ENCODE assay signal across 40 cellular contexts in genomic region chr3:158678687-158679086, GRCh38. TPM values are rescaled to one million over a fixed set of nuclear protein-coding genes. Genes with fewer than 3 reads are reported as not detected.
"Had no signal": no experiment of that assay in that cellular context is flagged by ENCODE, and none has a peak within 500 bp of the region (broad histone marks: within the 10 kb centered on the region; RNA-seq: fewer than 3 reads in every experiment).

No MANE protein-coding gene starts in this region.

- H3K9me3 ChIP-seq: ascending aorta had no signal

- DNase-seq: activated CD4-positive, alpha-beta memory T cell treated with anti-CD3 and anti-CD28 coated beads, Interleukin-2, amount 10 ng/mL, durations not matched to agents 7 days and 5 days; activated CD4-positive, alpha-beta T cell treated with anti-CD3 and anti-CD28 coated beads for 1 hour; activated CD4-positive, alpha-beta T cell treated with anti-CD3 and anti-CD28 coated beads for 36 hours; activated CD4-positive, alpha-beta T cell treated with anti-CD3 and anti-CD28 coated beads for 48 hours; activated CD4-positive, alpha-beta T cell treated with anti-CD3 and anti-CD28 coated beads, Interleukin-2, amount 10 ng/mL, durations not matched to agents 7 days and 5 days; activated CD4-positive, alpha-beta T cell treated with anti-CD3 and anti-CD28 coated beads, Interleukin-2, amount 50 U/mL, for 48 hours; activated CD4-positive, CD25-positive, alpha-beta regulatory T cell; activated CD8-positive, alpha-beta memory T cell treated with anti-CD3 and anti-CD28 coated beads for 24 hours; activated CD8-positive, alpha-beta memory T cell treated with anti-CD3 and anti-CD28 coated beads, Interleukin-2, amount 10 ng/mL, durations not matched to agents 7 days and 5 days; activated CD8-positive, alpha-beta memory T cell treated with anti-CD3 and anti-CD28 coated beads, Interleukin-2, amount 50 U/mL, for 48 hours; activated CD8-positive, alpha-beta T cell treated with anti-CD3 and anti-CD28 coated beads, Interleukin-2, amount 10 ng/mL, durations not matched to agents 7 days and 5 days; activated effector memory CD4-positive, alpha-beta T cell treated with Interleukin-2 at 50 U/mL for 16 hours; activated gamma-delta T cell; activated naive CD4-positive, alpha-beta T cell treated with anti-CD3 and anti-CD28 coated beads, Interleukin-2, amount 10 ng/mL, durations not matched to agents 7 days and 5 days; activated naive CD4-positive, alpha-beta T cell treated with Interleukin-2 at 50 U/mL for 16 hours; activated naive CD8-positive, alpha-beta T cell treated with anti-CD3 and anti-CD28 coated beads, Interleukin-2, amount 10 ng/mL, durations not matched to agents 7 days and 5 days; activated naive CD8-positive, alpha-beta T cell treated with anti-CD3 and anti-CD28 coated beads, Interleukin-2, amount 50 U/mL, for 24 hours; activated T-cell treated with anti-CD3 and anti-CD28 coated beads, Interleukin-2, amount 50 U/mL, for 24 hours; activated T-cell treated with anti-CD3 and anti-CD28 coated beads, Interleukin-2, amount 50 U/mL, for 48 hours; amygdala; anterior cingulate cortex; caudate nucleus; cerebellar nuclear complex; T-helper 1 cell; T-helper 2 cell; T-helper 9 cell; WERI-Rb-1 had no signal

- H3K4me3 Mint-ChIP-seq: activated CD4-positive, alpha-beta memory T cell treated with anti-CD3 and anti-CD28 coated beads, Interleukin-2, amount 10 ng/mL, durations not matched to agents 7 days and 5 days; activated CD4-positive, alpha-beta T cell treated with anti-CD3 and anti-CD28 coated beads for 36 hours; activated CD4-positive, alpha-beta T cell treated with anti-CD3 and anti-CD28 coated beads, Interleukin-2, amount 10 ng/mL, durations not matched to agents 7 days and 5 days; activated CD8-positive, alpha-beta memory T cell treated with anti-CD3 and anti-CD28 coated beads, Interleukin-2, amount 10 ng/mL, durations not matched to agents 7 days and 5 days; activated CD8-positive, alpha-beta T cell treated with anti-CD3 and anti-CD28 coated beads, Interleukin-2, amount 10 ng/mL, durations not matched to agents 7 days and 5 days; activated naive CD4-positive, alpha-beta T cell treated with anti-CD3 and anti-CD28 coated beads, Interleukin-2, amount 10 ng/mL, durations not matched to agents 7 days and 5 days; activated naive CD4-positive, alpha-beta T cell treated with anti-CD3 and anti-CD28 coated beads, Interleukin-2, amount 50 U/mL, for 24 hours; activated naive CD8-positive, alpha-beta T cell; activated naive CD8-positive, alpha-beta T cell treated with anti-CD3 and anti-CD28 coated beads, Interleukin-2, amount 10 ng/mL, durations not matched to agents 7 days and 5 days; activated naive CD8-positive, alpha-beta T cell treated with anti-CD3 and anti-CD28 coated beads, Interleukin-2, amount 50 U/mL, for 24 hours; activated T-cell treated with anti-CD3 and anti-CD28 coated beads, Interleukin-2, amount 50 U/mL, for 24 hours; brain; central memory CD8-positive, alpha-beta T cell; T-helper 1 cell treated with Interleukin-12 subunit alpha and Interleukin-12 subunit beta and Interleukin-4 antibody, amounts not matched to agents 30 μg/mL and 1 μg/mL, for 36 hours; T-helper 2 cell treated with Interferon-gamma antibody and Interleukin-4, amounts not matched to agents 5 μg/mL and 100 μg/mL, for 36 hours; WTC11 had no signal

- H3K4me3 ChIP-seq: ascending aorta, cardiac muscle cell had no signal

- H3K27me3 Mint-ChIP-seq: activated CD4-positive, alpha-beta memory T cell treated with anti-CD3 and anti-CD28 coated beads, Interleukin-2, amount 10 ng/mL, durations not matched to agents 7 days and 5 days; activated CD4-positive, alpha-beta T cell treated with anti-CD3 and anti-CD28 coated beads for 36 hours; activated CD4-positive, alpha-beta T cell treated with anti-CD3 and anti-CD28 coated beads, Interleukin-2, amount 10 ng/mL, durations not matched to agents 7 days and 5 days; activated CD8-positive, alpha-beta memory T cell treated with anti-CD3 and anti-CD28 coated beads, Interleukin-2, amount 10 ng/mL, durations not matched to agents 7 days and 5 days; activated naive CD4-positive, alpha-beta T cell treated with anti-CD3 and anti-CD28 coated beads, Interleukin-2, amount 10 ng/mL, durations not matched to agents 7 days and 5 days; activated naive CD4-positive, alpha-beta T cell treated with anti-CD3 and anti-CD28 coated beads, Interleukin-2, amount 50 U/mL, for 24 hours; activated naive CD8-positive, alpha-beta T cell; activated naive CD8-positive, alpha-beta T cell treated with anti-CD3 and anti-CD28 coated beads, Interleukin-2, amount 10 ng/mL, durations not matched to agents 7 days and 5 days; activated naive CD8-positive, alpha-beta T cell treated with anti-CD3 and anti-CD28 coated beads, Interleukin-2, amount 50 U/mL, for 24 hours; activated T-cell treated with anti-CD3 and anti-CD28 coated beads, Interleukin-2, amount 50 U/mL, for 24 hours; brain; central memory CD8-positive, alpha-beta T cell had no signal

- ATAC-seq: activated CD4-positive, alpha-beta T cell treated with anti-CD3 and anti-CD28 coated beads for 36 hours; activated CD4-positive, CD25-positive, alpha-beta regulatory T cell treated with anti-CD3 and anti-CD28 coated beads, Interleukin-2, amount 50 U/mL, for 24 hours; activated CD8-positive, alpha-beta memory T cell treated with anti-CD3 and anti-CD28 coated beads, Interleukin-2, amount 10 ng/mL, durations not matched to agents 7 days and 5 days; activated CD8-positive, alpha-beta T cell treated with anti-CD3 and anti-CD28 coated beads, Interleukin-2, amount 10 ng/mL, durations not matched to agents 7 days and 5 days; activated naive CD8-positive, alpha-beta T cell treated with anti-CD3 and anti-CD28 coated beads, Interleukin-2, amount 50 U/mL, for 24 hours; WTC11 had no signal

- H3K4me1 Mint-ChIP-seq: activated CD8-positive, alpha-beta memory T cell treated with anti-CD3 and anti-CD28 coated beads, Interleukin-2, amount 10 ng/mL, durations not matched to agents 7 days and 5 days; activated naive CD8-positive, alpha-beta T cell treated with anti-CD3 and anti-CD28 coated beads, Interleukin-2, amount 50 U/mL, for 24 hours; brain; central memory CD8-positive, alpha-beta T cell; WTC11 had no signal

- FAIRE-seq: bronchial epithelial cell, TTC549 had no signal

- H3K27ac Mint-ChIP-seq: activated CD4-positive, alpha-beta memory T cell treated with anti-CD3 and anti-CD28 coated beads, Interleukin-2, amount 10 ng/mL, durations not matched to agents 7 days and 5 days; activated CD4-positive, alpha-beta T cell treated with anti-CD3 and anti-CD28 coated beads for 36 hours; activated CD4-positive, alpha-beta T cell treated with anti-CD3 and anti-CD28 coated beads, Interleukin-2, amount 10 ng/mL, durations not matched to agents 7 days and 5 days; activated CD8-positive, alpha-beta memory T cell treated with anti-CD3 and anti-CD28 coated beads, Interleukin-2, amount 10 ng/mL, durations not matched to agents 7 days and 5 days; activated CD8-positive, alpha-beta T cell treated with anti-CD3 and anti-CD28 coated beads, Interleukin-2, amount 10 ng/mL, durations not matched to agents 7 days and 5 days; activated naive CD4-positive, alpha-beta T cell treated with anti-CD3 and anti-CD28 coated beads, Interleukin-2, amount 10 ng/mL, durations not matched to agents 7 days and 5 days; activated naive CD8-positive, alpha-beta T cell; activated naive CD8-positive, alpha-beta T cell treated with anti-CD3 and anti-CD28 coated beads, Interleukin-2, amount 10 ng/mL, durations not matched to agents 7 days and 5 days; activated naive CD8-positive, alpha-beta T cell treated with anti-CD3 and anti-CD28 coated beads, Interleukin-2, amount 50 U/mL, for 24 hours; activated T-cell treated with anti-CD3 and anti-CD28 coated beads, Interleukin-2, amount 50 U/mL, for 24 hours; activated T-helper 2 cell treated with anti-CD3 and anti-CD28 coated beads, Interferon-gamma antibody, Interleukin-2, Interleukin-4, amounts not matched to agents 10 μg/mL and 5 μg/mL and 100 μg/mL, durations not matched to agents 14 hours and 24 hours and 36 hours; brain; T-helper 1 cell treated with Interleukin-12 subunit alpha and Interleukin-12 subunit beta and Interleukin-4 antibody, amounts not matched to agents 30 μg/mL and 1 μg/mL, for 36 hours; T-helper 2 cell treated with Interferon-gamma antibody and Interleukin-4, amounts not matched to agents 5 μg/mL and 100 μg/mL, for 36 hours; WTC11 had no signal

- H3K4me1 ChIP-seq: ascending aorta had no signal

- H3K9me3 Mint-ChIP-seq: activated CD4-positive, alpha-beta memory T cell treated with anti-CD3 and anti-CD28 coated beads, Interleukin-2, amount 10 ng/mL, durations not matched to agents 7 days and 5 days; activated CD4-positive, alpha-beta T cell treated with anti-CD3 and anti-CD28 coated beads, Interleukin-2, amount 10 ng/mL, durations not matched to agents 7 days and 5 days; activated naive CD4-positive, alpha-beta T cell treated with anti-CD3 and anti-CD28 coated beads, Interleukin-2, amount 10 ng/mL, durations not matched to agents 7 days and 5 days; activated naive CD4-positive, alpha-beta T cell treated with anti-CD3 and anti-CD28 coated beads, Interleukin-2, amount 50 U/mL, for 24 hours; activated naive CD8-positive, alpha-beta T cell treated with anti-CD3 and anti-CD28 coated beads, Interleukin-2, amount 10 ng/mL, durations not matched to agents 7 days and 5 days; activated naive CD8-positive, alpha-beta T cell treated with anti-CD3 and anti-CD28 coated beads, Interleukin-2, amount 50 U/mL, for 24 hours; activated T-cell treated with anti-CD3 and anti-CD28 coated beads, Interleukin-2, amount 50 U/mL, for 24 hours; activated T-helper 2 cell treated with anti-CD3 and anti-CD28 coated beads, Interferon-gamma antibody, Interleukin-2, Interleukin-4, amounts not matched to agents 10 μg/mL and 5 μg/mL and 100 μg/mL, durations not matched to agents 14 hours and 24 hours and 36 hours; brain; central memory CD8-positive, alpha-beta T cell; T-helper 1 cell treated with Interleukin-12 subunit alpha and Interleukin-12 subunit beta and Interleukin-4 antibody, amounts not matched to agents 30 μg/mL and 1 μg/mL, for 36 hours; T-helper 2 cell treated with Interferon-gamma antibody and Interleukin-4, amounts not matched to agents 5 μg/mL and 100 μg/mL, for 36 hours; WTC11 had no signal

- H3K27me3 ChIP-seq: ascending aorta, cardiac muscle cell had no signal

- H3K27ac ChIP-seq: ascending aorta, cardiac muscle cell, WERI-Rb-1 had no signal

RNA-seq across cellular contexts. Expression of gene RARRES1, which starts 53.6 kb away (rescaled TPM):
- total RNA-seq: activated CD4-positive, alpha-beta memory T cell treated with anti-CD3 and anti-CD28 coated beads, Interleukin-2, amount 10 ng/mL, durations not matched to agents 7 days and 5 days; activated CD4-positive, alpha-beta T cell treated with anti-CD3 and anti-CD28 coated beads for 36 hours; activated CD4-positive, alpha-beta T cell treated with anti-CD3 and anti-CD28 coated beads, Interleukin-2, amount 10 ng/mL, durations not matched to agents 7 days and 5 days; activated CD8-positive, alpha-beta memory T cell treated with anti-CD3 and anti-CD28 coated beads, Interleukin-2, amount 10 ng/mL, durations not matched to agents 7 days and 5 days; activated CD8-positive, alpha-beta T cell treated with anti-CD3 and anti-CD28 coated beads, Interleukin-2, amount 10 ng/mL, durations not matched to agents 7 days and 5 days; activated naive CD8-positive, alpha-beta T cell treated with anti-CD3 and anti-CD28 coated beads, Interleukin-2, amount 10 ng/mL, durations not matched to agents 7 days and 5 days had no signal
